ENCODE assay signal across 19 cellular contexts in the genomic region with DNA sequence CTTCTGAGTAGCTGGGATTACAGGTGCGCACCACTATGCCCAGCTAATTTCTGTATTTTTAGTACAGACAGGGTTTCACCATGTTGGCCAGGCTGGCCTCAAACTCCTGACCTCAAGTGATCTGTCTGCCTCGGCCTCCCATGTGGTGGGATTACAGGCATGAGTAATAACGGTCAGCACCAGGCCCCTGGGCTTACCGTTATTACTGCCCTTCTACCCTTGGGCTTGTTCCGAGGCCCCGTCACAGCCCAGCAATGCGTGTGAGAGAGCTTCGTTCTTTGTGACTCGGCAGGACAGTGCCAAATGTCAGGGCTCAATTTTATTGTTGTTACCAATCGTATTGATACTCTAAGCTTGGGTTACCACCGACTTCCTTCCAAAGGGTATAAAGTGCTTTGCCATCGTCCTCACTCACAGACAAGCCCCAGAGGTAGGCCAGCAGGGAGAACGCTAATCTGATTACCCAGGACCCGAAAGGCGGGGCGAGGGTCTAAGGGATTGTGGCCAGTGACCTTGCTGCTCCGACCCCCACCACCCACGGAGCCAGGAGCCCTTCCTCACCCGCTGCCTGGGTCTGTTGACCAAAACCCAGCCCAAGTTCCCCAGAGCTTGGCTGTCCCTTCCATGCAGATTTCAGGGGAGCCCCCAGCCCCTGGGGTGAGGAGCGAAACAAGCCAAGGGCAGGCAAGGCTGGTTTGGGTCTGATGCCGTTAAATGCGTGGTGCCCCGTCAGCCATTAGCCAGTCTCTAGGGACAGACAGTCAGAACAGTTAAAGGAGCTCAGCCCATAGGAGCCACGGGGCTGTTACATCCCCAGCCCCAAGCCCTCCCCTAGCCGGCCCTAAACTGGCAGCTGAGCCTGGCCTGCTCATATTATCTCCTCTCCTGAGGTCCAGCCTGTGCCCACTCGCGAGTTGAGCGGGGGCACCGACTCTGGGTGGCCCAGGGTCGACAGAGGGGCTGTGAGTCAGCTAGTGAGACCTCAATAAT.
"Had no signal": no experiment of that assay in that cellular context is flagged by ENCODE, and none has a peak within 500 bp of the region (broad histone marks: within the 10 kb centered on the region; RNA-seq: fewer than 3 reads in every experiment).

No MANE protein-coding gene starts in this region.

- H3K4me3 ChIP-seq: hepatocyte, stomach, suprapubic skin, transverse colon, uterus had no signal

- H3K27ac Mint-ChIP-seq: activated naive CD4-positive, alpha-beta T cell treated with anti-CD3 and anti-CD28 coated beads, Interleukin-2, amount 10 ng/mL, durations not matched to agents 7 days and 5 days; memory B cell; nephron progenitor cell; T-helper 17 cell had no signal

- ATAC-seq: T-helper 17 cell had no signal

- H3K4me3 Mint-ChIP-seq: activated naive CD4-positive, alpha-beta T cell treated with anti-CD3 and anti-CD28 coated beads, Interleukin-2, amount 10 ng/mL, durations not matched to agents 7 days and 5 days; memory B cell; nephron progenitor cell; T-helper 17 cell had no signal

- H3K9me3 Mint-ChIP-seq: activated naive CD4-positive, alpha-beta T cell treated with anti-CD3 and anti-CD28 coated beads, Interleukin-2, amount 10 ng/mL, durations not matched to agents 7 days and 5 days had no signal

- H3K36me3 Mint-ChIP-seq: activated naive CD4-positive, alpha-beta T cell treated with anti-CD3 and anti-CD28 coated beads, Interleukin-2, amount 10 ng/mL, durations not matched to agents 7 days and 5 days had no signal

- H3K9me3 ChIP-seq: suprapubic skin, transverse colon, uterus had no signal

- H3K4me1 ChIP-seq: suprapubic skin, transverse colon, uterus had no signal

- H3K27ac ChIP-seq: hepatocyte, stomach, suprapubic skin, transverse colon, uterus had no signal

- H3K4me1 Mint-ChIP-seq: activated naive CD4-positive, alpha-beta T cell treated with anti-CD3 and anti-CD28 coated beads, Interleukin-2, amount 10 ng/mL, durations not matched to agents 7 days and 5 days; memory B cell; T-helper 17 cell had no signal

- DNase-seq: activated CD4-positive, alpha-beta T cell treated with anti-CD3 and anti-CD28 coated beads for 4 hours; activated CD4-positive, alpha-beta T cell treated with anti-CD3 and anti-CD28 coated beads, Interleukin-2, amount 50 U/mL, for 48 hours; activated CD4-positive, CD25-positive, alpha-beta regulatory T cell; activated effector memory CD4-positive, alpha-beta T cell treated with Interleukin-2 at 50 U/mL for 16 hours; activated naive CD4-positive, alpha-beta T cell treated with anti-CD3 and anti-CD28 coated beads, Interleukin-2, amount 10 ng/mL, durations not matched to agents 7 days and 5 days; activated T-cell treated with anti-CD3 and anti-CD28 coated beads, Interleukin-2, amount 50 U/mL, for 48 hours; nephron progenitor cell; occipital lobe; posterior cingulate gyrus; retina; stimulated activated CD4-positive, alpha-beta T cell treated with anti-CD3 and anti-CD28 coated beads, Interleukin-12 subunit alpha, Interleukin-12 subunit beta, amount 100 ng/mL, for 4 hours; stomach; SW 1271; T-helper 17 cell; transverse colon; uterus had no signal

- H3K36me3 ChIP-seq: stomach, suprapubic skin, transverse colon, uterus had no signal

- H3K27me3 ChIP-seq: hepatocyte, suprapubic skin, transverse colon, uterus had no signal
